ENCODE assay signal across 8 cellular contexts in genomic region chr10:110210663-110211454, GRCh38. TPM values are rescaled to one million over a fixed set of nuclear protein-coding genes. Genes with fewer than 3 reads are reported as not detected.
DNase-seq lines count a peak whose midpoint lies in the region; ATAC-seq and FAIRE-seq lines count a peak whose summit lies in the region.

No MANE protein-coding gene starts in this region.

- peak; percentile 99 for DNase-seq in AG20443 (ENCODE audit: low spot score)
- peak; percentile 90 for DNase-seq in GM19239 (ENCODE audit: insufficient read length, low spot score)
- DNase-seq in NCI-H510A (lab: John Stamatoyannopoulos, UW): peak; percentile 97
- DNase-seq in activated CD4-positive, alpha-beta T cell treated with anti-CD3 and anti-CD28 coated beads for 1 hour: peak; percentile 86
- DNase-seq in cerebellum (ENCODE audit: low spot score): peak; percentile 99
- DNase-seq in islet precursor cell: peak; percentile 99
- DNase-seq in stimulated activated CD4-positive, alpha-beta T cell treated with anti-CD3 and anti-CD28 coated beads, Interleukin-12 subunit alpha, Interleukin-12 subunit beta, amount 100 ng/mL, for 24 hours (ENCODE audit: low read depth in 2 of 2): peak; percentile 87 to 88

- ATAC-seq in HG03439 (IDR thresholded peaks at IDR 0.05; ENCODE audit: unreplicated experiment): peak; percentile 69

- FAIRE-seq in GM19239 (lab: Jason Lieb, UNC): peak; percentile 98

RNA-seq across cellular contexts. Expression of gene MXI1, which starts 3.5 kb away (rescaled TPM):
- 44.1 TPM for total RNA-seq in cerebellum

Comparison
In these comparisons a context has a peak if more than half of its experiments do, and no peak if none do; other contexts are left out.
1. Peak in every context shown above with its lines: DNase-seq and ATAC-seq.